Comparison of ENCODE assay signal across 9 cellular contexts in genomic region chr7:66013938-66014337, GRCh38. TPM values are rescaled to one million over a fixed set of nuclear protein-coding genes. Genes with fewer than 3 reads are reported as not detected.
DNase-seq lines count a peak whose midpoint lies in the region; ATAC-seq and TF ChIP-seq lines count a peak whose summit lies in the region.
"Had no signal": no experiment of that assay in that cellular context is flagged by ENCODE, and none has a peak within 500 bp of the region (broad histone marks: within the 10 kb centered on the region; RNA-seq: fewer than 3 reads in every experiment).

No MANE protein-coding gene starts in this region.

- ATAC-seq in PC-3, result peak; percentile 80

- H3K4me3 ChIP-seq in PC-3 (ENCODE audit: low read length), result no peak overlapping the region
- H3K4me3 ChIP-seq in fibroblast of mammary gland (ENCODE audit: control insufficient read depth, low read depth, low read length), result no peak overlapping the region
- no peak overlapping the region for H3K4me3 ChIP-seq in smooth muscle cell
- H3K4me3 ChIP-seq in effector memory CD4-positive, alpha-beta T cell (ENCODE audit: insufficient read depth, low read depth, low read length, poor library complexity, severe bottlenecking), result no peak overlapping the region

- peak overlapping the region; percentile 56 for H3K27ac Mint-ChIP-seq in progenitor cell of endocrine pancreas
- H3K27ac Mint-ChIP-seq in activated T-helper 1 cell treated with anti-CD3 and anti-CD28 coated beads, Interleukin-12 subunit alpha, Interleukin-12 subunit beta, Interleukin-2, Interleukin-4 antibody, amounts not matched to agents 30 ng/mL and 10 ng/mL and 1 ng/mL, durations not matched to agents 14 hours and 24 hours and 36 hours, result no peak overlapping the region

- no peaks in the 10 kb centered on the region for H3K27me3 Mint-ChIP-seq in progenitor cell of endocrine pancreas
- H3K27me3 Mint-ChIP-seq in activated T-helper 1 cell treated with anti-CD3 and anti-CD28 coated beads, Interleukin-12 subunit alpha, Interleukin-12 subunit beta, Interleukin-2, Interleukin-4 antibody, amounts not matched to agents 30 ng/mL and 10 ng/mL and 1 ng/mL, durations not matched to agents 14 hours and 24 hours and 36 hours (ENCODE audit: insufficient read depth), result peaks cover 10% of the 10 kb centered on the region

- peaks cover 17% of the 10 kb centered on the region for H3K4me1 Mint-ChIP-seq in progenitor cell of endocrine pancreas (ENCODE audit: low read depth)
- no peaks in the 10 kb centered on the region for H3K4me1 Mint-ChIP-seq in activated T-helper 1 cell treated with anti-CD3 and anti-CD28 coated beads, Interleukin-12 subunit alpha, Interleukin-12 subunit beta, Interleukin-2, Interleukin-4 antibody, amounts not matched to agents 30 ng/mL and 10 ng/mL and 1 ng/mL, durations not matched to agents 14 hours and 24 hours and 36 hours (ENCODE audit: low read depth)

- H2AFZ ChIP-seq in PC-3 (ENCODE audit: low read length), result no peak overlapping the region
- H2AFZ ChIP-seq in smooth muscle cell (ENCODE audit: low read depth), result no peak overlapping the region

- no peak overlapping the region for H3K4me3 Mint-ChIP-seq in progenitor cell of endocrine pancreas (ENCODE audit: low read depth)
- H3K4me3 Mint-ChIP-seq in activated T-helper 1 cell treated with anti-CD3 and anti-CD28 coated beads, Interleukin-12 subunit alpha, Interleukin-12 subunit beta, Interleukin-2, Interleukin-4 antibody, amounts not matched to agents 30 ng/mL and 10 ng/mL and 1 ng/mL, durations not matched to agents 14 hours and 24 hours and 36 hours, result no peak overlapping the region

- H3K36me3 ChIP-seq in PC-3 (ENCODE audit: low read depth, low read length) (no peaks in the 10 kb centered on the region), smooth muscle cell (ENCODE audit: low read depth) (no peaks in the 10 kb centered on the region)
- H3K36me3 ChIP-seq in effector memory CD4-positive, alpha-beta T cell (ENCODE audit: control insufficient read depth, insufficient read depth, low read length), result no peaks in the 10 kb centered on the region

- H3F3A ChIP-seq in PC-3 (ENCODE audit: low read length, unreplicated experiment) (no peaks in the 10 kb centered on the region), smooth muscle cell (ENCODE audit: low read depth) (no peaks in the 10 kb centered on the region)

- H3K9me3 ChIP-seq in PC-3 (ENCODE audit: low read length), result no peaks in the 10 kb centered on the region
- H3K9me3 ChIP-seq in smooth muscle cell (replicated peaks; ENCODE audit: low read depth), result no peaks in the 10 kb centered on the region
- no peaks in the 10 kb centered on the region for H3K9me3 ChIP-seq in effector memory CD4-positive, alpha-beta T cell (ENCODE audit: control insufficient read depth, low read length)

- H3K4me1 ChIP-seq in PC-3 (ENCODE audit: insufficient read depth, low read length) (peaks cover 14% of the 10 kb centered on the region), smooth muscle cell (ENCODE audit: low read depth) (no peaks in the 10 kb centered on the region)
- no peaks in the 10 kb centered on the region for H3K4me1 ChIP-seq in effector memory CD4-positive, alpha-beta T cell (ENCODE audit: control insufficient read depth, insufficient read depth, low read length, poor library complexity, severe bottlenecking)

- TF ChIP-seq CTCF in GM12874 (IDR thresholded peaks at IDR 0.05; ENCODE audit: insufficient read depth, low read depth, low read length), result peak; percentile 47
- TF ChIP-seq CTCF in PC-3 (conservative IDR thresholded peaks at IDR 0.05; ENCODE audit: low read depth, low read length), result peak; percentile 49
- TF ChIP-seq CTCF in fibroblast of mammary gland (conservative IDR thresholded peaks at IDR 0.05; ENCODE audit: control insufficient read depth, insufficient read depth, low read depth, low read length), result peak; percentile 44
- TF ChIP-seq CTCF in progenitor cell of endocrine pancreas (IDR thresholded peaks at IDR 0.05; ENCODE audit: unreplicated experiment), result peak; percentile 35
- no peak for TF ChIP-seq CTCF in smooth muscle cell (IDR thresholded peaks at IDR 0.05; ENCODE audit: borderline replicate concordance, insufficient read depth, poor library complexity, severe bottlenecking)
- TF ChIP-seq CTCF in GM10248 (IDR thresholded peaks at IDR 0.05; ENCODE audit: control extremely low read depth, extremely low read depth, low read depth, missing control alignments), result no peak

- H4K20me1 ChIP-seq in PC-3 (ENCODE audit: low read length) (no peaks in the 10 kb centered on the region), smooth muscle cell (ENCODE audit: low read depth) (no peaks in the 10 kb centered on the region)

- WGBS in smooth muscle cell (ENCODE audit: low lambda C conversion rate), result 60% methylated on average over 5 of the region's 5 CpGs

- DNase-seq in PC-3 (peak; percentile 35), fibroblast of mammary gland (ENCODE audit: low read depth) (peak; percentile 46), progenitor cell of endocrine pancreas (ENCODE audit: low spot score, unreplicated experiment) (no peak), smooth muscle cell (lab: John Stamatoyannopoulos, UW; ENCODE audit: unreplicated experiment) (no peak), GM10248 (ENCODE audit: extremely low spot score) (no peak)
- DNase-seq in effector memory CD4-positive, alpha-beta T cell, result no peak
- DNase-seq in activated T-helper 1 cell treated with anti-CD3 and anti-CD28 coated beads, Interleukin-12 subunit alpha, Interleukin-12 subunit beta, Interleukin-2, Interleukin-4 antibody, amounts not matched to agents 30 ng/mL and 10 ng/mL and 1 ng/mL, durations not matched to agents 14 hours and 24 hours and 36 hours (ENCODE audit: low spot score), result no peak

- BruUV-seq in PC-3 (replicated peaks; lab: Mats Ljungman, UMichigan), result no TSS peak

- H3K27me3 ChIP-seq in PC-3 (ENCODE audit: low read length) (no peaks in the 10 kb centered on the region), smooth muscle cell (ENCODE audit: low read depth) (peaks cover 12% of the 10 kb centered on the region)
- no peaks in the 10 kb centered on the region for H3K27me3 ChIP-seq in effector memory CD4-positive, alpha-beta T cell (replicated peaks; ENCODE audit: control insufficient read depth, insufficient read depth, low read length, poor library complexity, severe bottlenecking)

- H3K9me3 Mint-ChIP-seq in progenitor cell of endocrine pancreas (ENCODE audit: low read depth), result peaks cover 4% of the 10 kb centered on the region
- H3K9me3 Mint-ChIP-seq in activated T-helper 1 cell treated with anti-CD3 and anti-CD28 coated beads, Interleukin-12 subunit alpha, Interleukin-12 subunit beta, Interleukin-2, Interleukin-4 antibody, amounts not matched to agents 30 ng/mL and 10 ng/mL and 1 ng/mL, durations not matched to agents 14 hours and 24 hours and 36 hours, result no peaks in the 10 kb centered on the region

- H3K4me2 ChIP-seq in PC-3 (ENCODE audit: low read length) (no peak overlapping the region), smooth muscle cell (no peak overlapping the region)

- H3K9me2 ChIP-seq in PC-3 (replicated peaks; ENCODE audit: low read length), result no peaks in the 10 kb centered on the region

- no peak overlapping the region for H3K27ac ChIP-seq in PC-3 (ENCODE audit: low read length)
- no peak overlapping the region for H3K27ac ChIP-seq in smooth muscle cell (ENCODE audit: low read depth)
- no peak overlapping the region for H3K27ac ChIP-seq in effector memory CD4-positive, alpha-beta T cell (ENCODE audit: insufficient read depth, low read length, poor library complexity, severe bottlenecking)
- H3K27ac ChIP-seq: epithelial cell of prostate had no signal

- H3K9ac ChIP-seq in PC-3 (ENCODE audit: low read length) (no peak overlapping the region), smooth muscle cell (ENCODE audit: low read depth) (no peak overlapping the region)

- intact Hi-C loops in PC-3 (cut with micrococcal nuclease), result loop anchor here (10.0 kb wide), 1 partner anchor 279 kb away; no protein-coding TSS in a partner anchor
- intact Hi-C loops in activated T-helper 1 cell treated with anti-CD3 and anti-CD28 coated beads, Interleukin-12 subunit alpha, Interleukin-12 subunit beta, Interleukin-2, Interleukin-4 antibody, amounts not matched to agents 30 ng/mL and 10 ng/mL and 1 ng/mL, durations not matched to agents 14 hours and 24 hours and 36 hours (cut with micrococcal nuclease), result no loop called here

- H3K79me2 ChIP-seq in PC-3 (ENCODE audit: low read length) (no peaks in the 10 kb centered on the region), smooth muscle cell (ENCODE audit: low read depth) (no peaks in the 10 kb centered on the region)

- no peaks in the 10 kb centered on the region for H3K36me3 Mint-ChIP-seq in progenitor cell of endocrine pancreas (ENCODE audit: insufficient read depth)
- no peaks in the 10 kb centered on the region for H3K36me3 Mint-ChIP-seq in activated T-helper 1 cell treated with anti-CD3 and anti-CD28 coated beads, Interleukin-12 subunit alpha, Interleukin-12 subunit beta, Interleukin-2, Interleukin-4 antibody, amounts not matched to agents 30 ng/mL and 10 ng/mL and 1 ng/mL, durations not matched to agents 14 hours and 24 hours and 36 hours (ENCODE audit: low read depth)

- POLR2A ChIA-PET in PC-3 (lab: Charles Lee; ENCODE audit: unreplicated experiment), result interaction anchor here (0.6 kb wide), 1 partner anchor 243 kb away, joined by 5 read pairs; no protein-coding TSS in a partner anchor
- POLR2A ChIA-PET in GM10248 (lab: Yijun Ruan, JAX), result no interaction called here

- CTCF ChIA-PET in PC-3 (lab: Charles Lee) (no interaction called here), GM10248 (lab: Yijun Ruan, JAX) (interaction anchor here (0.9 kb wide), 1 partner anchor 13 kb away, joined by 3 read pairs; no protein-coding TSS in a partner anchor)

RNA-seq across cellular contexts. Expression of gene GUSB, which starts 31.9 kb away (rescaled TPM):
- total RNA-seq in PC-3 (2014; rRNA removed) (36.5 and 37.4 TPM in 2 replicates), progenitor cell of endocrine pancreas (53.9 and 60.8 TPM in 2 replicates), smooth muscle cell (24.4 and 27.7 TPM in 2 replicates)
- 35.6 and 42.1 TPM in 2 replicates for polyA plus RNA-seq in smooth muscle cell
- 49.7 and 50.1 TPM in 2 replicates for total RNA-seq in activated T-helper 1 cell treated with anti-CD3 and anti-CD28 coated beads, Interleukin-12 subunit alpha, Interleukin-12 subunit beta, Interleukin-2, Interleukin-4 antibody, amounts not matched to agents 30 ng/mL and 10 ng/mL and 1 ng/mL, durations not matched to agents 14 hours and 24 hours and 36 hours

Comparison
In these comparisons a context has a peak if more than half of its experiments do, and no peak if none do; other contexts are left out.
1. CTCF ChIP-seq: peak in GM12874 (single experiment), PC-3 (single experiment), fibroblast of mammary gland (single experiment) and progenitor cell of endocrine pancreas (single experiment); none in smooth muscle cell (single experiment) and GM10248 (single experiment).
2. DNase-seq: peak in PC-3 (single experiment) and fibroblast of mammary gland (single experiment); none in progenitor cell of endocrine pancreas (single experiment), smooth muscle cell (single experiment), effector memory CD4-positive, alpha-beta T cell (0 of 3), GM10248 (single experiment) and activated T-helper 1 cell treated with anti-CD3 and anti-CD28 coated beads, Interleukin-12 subunit alpha, Interleukin-12 subunit beta, Interleukin-2, Interleukin-4 antibody, amounts not matched to agents 30 ng/mL and 10 ng/mL and 1 ng/mL, durations not matched to agents 14 hours and 24 hours and 36 hours (single experiment).